Comparison of ENCODE assay signal across 25 cellular contexts in the genomic region with DNA sequence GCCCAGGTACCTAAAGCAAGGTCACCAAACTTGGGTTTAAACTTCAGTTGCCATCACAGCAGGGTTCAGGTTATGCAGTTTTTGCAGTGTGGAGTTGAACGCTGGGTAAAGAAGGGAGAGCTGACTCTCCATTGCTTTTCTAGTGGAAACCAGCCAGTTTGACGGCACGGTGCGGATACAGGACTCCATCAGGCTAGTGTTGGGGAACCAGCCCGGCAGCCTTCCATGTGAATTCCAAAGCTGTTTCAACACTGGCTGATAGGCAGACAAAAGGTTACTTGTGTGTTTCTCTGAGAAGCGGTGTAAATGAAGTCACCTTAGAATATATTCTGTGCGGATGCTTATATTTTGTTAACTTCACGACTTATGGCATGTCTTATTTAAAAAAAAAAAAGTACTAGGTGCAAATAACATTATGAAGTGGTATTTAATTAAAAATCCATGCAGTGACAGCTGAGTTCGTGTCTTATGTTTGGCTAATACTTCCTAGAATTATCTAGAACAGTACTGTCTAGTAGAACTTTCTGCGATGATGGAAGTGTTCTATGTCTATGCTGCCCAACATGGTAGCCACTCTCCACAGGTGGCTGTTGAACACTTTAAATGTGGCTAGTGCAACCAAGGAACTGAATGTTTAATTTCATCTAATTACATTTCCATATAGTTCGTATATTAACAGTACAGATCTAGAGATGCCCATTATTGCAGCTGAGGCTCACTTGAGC. TPM values are rescaled to one million over a fixed set of nuclear protein-coding genes. Genes with fewer than 3 reads are reported as not detected.
DNase-seq lines count a peak whose midpoint lies in the region; ATAC-seq, FAIRE-seq and TF ChIP-seq lines count a peak whose summit lies in the region.
"Had no signal": no experiment of that assay in that cellular context is flagged by ENCODE, and none has a peak within 500 bp of the region (broad histone marks: within the 10 kb centered on the region; RNA-seq: fewer than 3 reads in every experiment).

No MANE protein-coding gene starts in this region.

- H3K4me1 Mint-ChIP-seq in activated naive CD8-positive, alpha-beta T cell (ENCODE audit: low read depth), result peaks cover 28% of the 10 kb centered on the region
- H3K4me1 Mint-ChIP-seq in activated naive CD8-positive, alpha-beta T cell treated with anti-CD3 and anti-CD28 coated beads, Interleukin-2, amount 50 U/mL, for 24 hours, result peaks cover 16% of the 10 kb centered on the region
- peaks cover 15% of the 10 kb centered on the region for H3K4me1 Mint-ChIP-seq in type B pancreatic cell (ENCODE audit: unreplicated experiment)

- H3K9me3 ChIP-seq in mammary epithelial cell (replicated peaks; ENCODE audit: insufficient read depth, low read length) (no peaks in the 10 kb centered on the region), pancreas (no peaks in the 10 kb centered on the region)
- H3K9me3 ChIP-seq: SJSA1 had no signal

- H3K36me3 ChIP-seq in mammary epithelial cell (ENCODE audit: insufficient read depth, low read length) (peaks cover 2% of the 10 kb centered on the region), pancreas (no peaks in the 10 kb centered on the region)

- 40% methylated on average over 11 of the region's 11 CpGs for WGBS in mammary epithelial cell (ENCODE audit: low coverage, missing lambda C conversion rate)
- 21 to 34% methylated on average over 11 of the region's 11 CpGs for WGBS in pancreas, 2 donors

- no peaks in the 10 kb centered on the region for H3K27me3 ChIP-seq in mammary epithelial cell (ENCODE audit: insufficient read depth, low read length)
- no peaks in the 10 kb centered on the region for H3K27me3 ChIP-seq in pancreas
- H3K27me3 ChIP-seq: SJSA1 had no signal

- no peak overlapping the region for H3K4me3 Mint-ChIP-seq in activated naive CD8-positive, alpha-beta T cell
- no peak overlapping the region for H3K4me3 Mint-ChIP-seq in activated naive CD8-positive, alpha-beta T cell treated with anti-CD3 and anti-CD28 coated beads, Interleukin-2, amount 50 U/mL, for 24 hours
- H3K4me3 Mint-ChIP-seq in type B pancreatic cell, result no peak overlapping the region
- H3K4me3 Mint-ChIP-seq: CD8-positive, alpha-beta memory T cell; IgD-negative memory B cell had no signal

- H3K4me3 ChIP-seq in mammary epithelial cell (replicated peaks in 1 of 3; ENCODE audit: insufficient read depth in 1 of 3, low read depth in 2 of 3, low read length in 3 of 3), result no peak overlapping the region
- no peak overlapping the region for H3K4me3 ChIP-seq in pancreas
- H3K4me3 ChIP-seq: SJSA1 had no signal

- no peaks in the 10 kb centered on the region for H3K9me3 Mint-ChIP-seq in activated naive CD8-positive, alpha-beta T cell (ENCODE audit: low read depth)
- no peaks in the 10 kb centered on the region for H3K9me3 Mint-ChIP-seq in activated naive CD8-positive, alpha-beta T cell treated with anti-CD3 and anti-CD28 coated beads, Interleukin-2, amount 50 U/mL, for 24 hours
- H3K9me3 Mint-ChIP-seq in type B pancreatic cell, result no peaks in the 10 kb centered on the region
- H3K9me3 Mint-ChIP-seq: CD8-positive, alpha-beta memory T cell had no signal

- intact Hi-C loops in mammary epithelial cell (cut with micrococcal nuclease) (no loop called here), pancreas (cut with DNase I) (no loop called here)

- in situ Hi-C loops in mammary epithelial cell (cut with MboI; ENCODE audit: low sequenced_read_pairs in 2 of 2), result no loop called here

- no peak for FAIRE-seq in pancreas (lab: Jason Lieb, UNC)
- FAIRE-seq: RCC 7860 had no signal

- H3K27ac Mint-ChIP-seq in activated naive CD8-positive, alpha-beta T cell, result peak overlapping the region; percentile 34
- no peak overlapping the region for H3K27ac Mint-ChIP-seq in activated naive CD8-positive, alpha-beta T cell treated with anti-CD3 and anti-CD28 coated beads, Interleukin-2, amount 50 U/mL, for 24 hours
- peak overlapping the region; percentile 41 for H3K27ac Mint-ChIP-seq in type B pancreatic cell

- CTCF ChIA-PET in mammary epithelial cell (lab: Charles Lee; ENCODE audit: low non-redundant PET), result no interaction called here

- BruUV-seq in mammary epithelial cell (replicated peaks; lab: Mats Ljungman, UMichigan), result TSS peak; percentile 14

- no peak for ATAC-seq in activated naive CD8-positive, alpha-beta T cell treated with anti-CD3 and anti-CD28 coated beads, Interleukin-2, amount 50 U/mL, for 24 hours
- peak; percentile 93 to 97 (median 94) for ATAC-seq in pancreas
- no peak for ATAC-seq in GM18867 (IDR thresholded peaks at IDR 0.05; ENCODE audit: unreplicated experiment)

- DNase-seq in activated naive CD8-positive, alpha-beta T cell treated with anti-CD3 and anti-CD28 coated beads, Interleukin-2, amount 50 U/mL, for 24 hours, result no peak
- DNase-seq in mammary epithelial cell, result no peak
- peak; percentile 75 to 89 (median 80) for DNase-seq in pancreas
- no peak for DNase-seq in type B pancreatic cell (ENCODE audit: extremely low spot score, unreplicated experiment)
- DNase-seq in stimulated activated CD4-positive, alpha-beta T cell treated with anti-CD3 and anti-CD28 coated beads, Interleukin-4, amount 100 ng/mL, for 1 hour, result no peak
- DNase-seq in substantia nigra (lab: John Stamatoyannopoulos, UW), result no peak
- DNase-seq: 8988T; AML-193; C1 segment of cervical spinal cord; CD8-positive, alpha-beta memory T cell; DMS79; GOT3; HCEC 1CT; MV-4-11; NCI-H1694; NCI-H2081; NCI-H2171; NCI-H345; NCI-H526; OCI-M1 had no signal

- no peaks in the 10 kb centered on the region for H3K4me1 ChIP-seq in mammary epithelial cell (ENCODE audit: insufficient read depth, low read length)
- H3K4me1 ChIP-seq in pancreas, result peaks cover 8 to 17% (median 13%) of the 10 kb centered on the region in 3 donors

- no peak overlapping the region for H3K9ac ChIP-seq in mammary epithelial cell (ENCODE audit: insufficient read depth, low read length)

- H4K20me1 ChIP-seq in mammary epithelial cell (ENCODE audit: insufficient read depth, low read length), result no peaks in the 10 kb centered on the region

- dilution Hi-C loops in mammary epithelial cell (cut with HindIII; ENCODE audit: low sequenced_read_pairs), result no loop called here

- peaks cover 16% of the 10 kb centered on the region for H3K36me3 Mint-ChIP-seq in activated naive CD8-positive, alpha-beta T cell
- H3K36me3 Mint-ChIP-seq in activated naive CD8-positive, alpha-beta T cell treated with anti-CD3 and anti-CD28 coated beads, Interleukin-2, amount 50 U/mL, for 24 hours (ENCODE audit: low read depth), result peaks cover 13% of the 10 kb centered on the region
- peaks cover 8% of the 10 kb centered on the region for H3K36me3 Mint-ChIP-seq in type B pancreatic cell

- H2AFZ ChIP-seq in mammary epithelial cell (ENCODE audit: low read depth, low read length), result no peak overlapping the region

- TF ChIP-seq CTCF in mammary epithelial cell (conservative IDR thresholded peaks at IDR 0.05 in 1 of 2, IDR thresholded peaks at IDR 0.05 in 1 of 2; ENCODE audit: extremely low read depth in 1 of 2, insufficient read depth in 1 of 2, low read depth in 1 of 2, low read length in 2 of 2) (no peak), pancreas (IDR thresholded peaks at IDR 0.05) (no peak), type B pancreatic cell (conservative IDR thresholded peaks at IDR 0.05) (no peak)

- H3K27ac ChIP-seq in mammary epithelial cell (ENCODE audit: insufficient read depth, low read depth, low read length) (no peak overlapping the region), pancreas (peak overlapping the region; percentile 29 to 79 (median 46)), substantia nigra (ENCODE audit: low read depth, low read length, poor library complexity, severe bottlenecking) (no peak overlapping the region)
- H3K27ac ChIP-seq: SJSA1 had no signal

- no peak overlapping the region for H3K4me2 ChIP-seq in mammary epithelial cell (ENCODE audit: insufficient read depth, low read depth, low read length)

- H3K79me2 ChIP-seq in mammary epithelial cell (ENCODE audit: insufficient read depth, low read length), result no peaks in the 10 kb centered on the region

- H3K27me3 Mint-ChIP-seq in activated naive CD8-positive, alpha-beta T cell, result no peaks in the 10 kb centered on the region
- H3K27me3 Mint-ChIP-seq in activated naive CD8-positive, alpha-beta T cell treated with anti-CD3 and anti-CD28 coated beads, Interleukin-2, amount 50 U/mL, for 24 hours, result no peaks in the 10 kb centered on the region
- H3K27me3 Mint-ChIP-seq in type B pancreatic cell, result no peaks in the 10 kb centered on the region
- H3K27me3 Mint-ChIP-seq: CD8-positive, alpha-beta memory T cell; IgD-negative memory B cell had no signal

RNA-seq across cellular contexts. Expression of a gene that starts 29.9 kb away (rescaled TPM):
- total RNA-seq in mammary epithelial cell (10 to 100 TPM; 21.0 to 34.8 TPM), pancreas (10 to 100 TPM; 11.5 to 14.2 (median 12.4) TPM), type B pancreatic cell (ENCODE audit: low replicate concordance) (20.4 and 40.8 TPM in 2 replicates)
- polyA plus RNA-seq in mammary epithelial cell (16.7 TPM), pancreas (10 to 100 TPM in 1 of 2 donors, 1 to 10 TPM in 1; 4.0 to 11.6 TPM)
- 40.3 TPM for polyA minus RNA-seq in mammary epithelial cell

RNA-seq across cellular contexts. Expression of a gene that starts 57.1 kb away (rescaled TPM):
- total RNA-seq in mammary epithelial cell (100 to 1,000 TPM in 1 of 2 donors, 10 to 100 TPM in 1; 48.9 to 116 TPM), pancreas (10 to 100 TPM; 16.1 to 25.4 (median 19.3) TPM), type B pancreatic cell (ENCODE audit: low replicate concordance) (17.5 and 21.3 TPM in 2 replicates)
- polyA plus RNA-seq in mammary epithelial cell (51.3 TPM), pancreas (1 to 10 TPM; 7.2 to 8.5 TPM)
- polyA minus RNA-seq in mammary epithelial cell, result 50.4 TPM

RNA-seq across cellular contexts. Expression of a gene that starts 59.1 kb away (rescaled TPM):
- total RNA-seq in mammary epithelial cell, result 10 to 100 TPM; 13.0 to 20.5 TPM
- 11.4 TPM for polyA plus RNA-seq in mammary epithelial cell
- polyA minus RNA-seq in mammary epithelial cell, result 27.1 TPM
- 1 to 10 TPM; 2.7 to 6.3 (median 3.3) TPM for total RNA-seq in pancreas
- polyA plus RNA-seq in pancreas, result 1 to 10 TPM; 3.6 to 4.5 TPM
- total RNA-seq in type B pancreatic cell (ENCODE audit: low replicate concordance), result 7.2 and 8.7 TPM in 2 replicates

Comparison
In these comparisons a context has a peak if more than half of its experiments do, and no peak if none do; other contexts are left out.
1. ATAC-seq: peak in pancreas (4 of 4); none in activated naive CD8-positive, alpha-beta T cell treated with anti-CD3 and anti-CD28 coated beads, Interleukin-2, amount 50 U/mL, for 24 hours (single experiment) and GM18867 (single experiment).
2. DNase-seq: peak in pancreas (6 of 6); none in activated naive CD8-positive, alpha-beta T cell treated with anti-CD3 and anti-CD28 coated beads, Interleukin-2, amount 50 U/mL, for 24 hours (single experiment), mammary epithelial cell (single experiment), type B pancreatic cell (single experiment), stimulated activated CD4-positive, alpha-beta T cell treated with anti-CD3 and anti-CD28 coated beads, Interleukin-4, amount 100 ng/mL, for 1 hour (single experiment) and substantia nigra (0 of 49).
3. H3K27ac ChIP-seq: peak in pancreas (4 of 4); none in mammary epithelial cell (single experiment) and substantia nigra (single experiment).